In the genomic region with DNA sequence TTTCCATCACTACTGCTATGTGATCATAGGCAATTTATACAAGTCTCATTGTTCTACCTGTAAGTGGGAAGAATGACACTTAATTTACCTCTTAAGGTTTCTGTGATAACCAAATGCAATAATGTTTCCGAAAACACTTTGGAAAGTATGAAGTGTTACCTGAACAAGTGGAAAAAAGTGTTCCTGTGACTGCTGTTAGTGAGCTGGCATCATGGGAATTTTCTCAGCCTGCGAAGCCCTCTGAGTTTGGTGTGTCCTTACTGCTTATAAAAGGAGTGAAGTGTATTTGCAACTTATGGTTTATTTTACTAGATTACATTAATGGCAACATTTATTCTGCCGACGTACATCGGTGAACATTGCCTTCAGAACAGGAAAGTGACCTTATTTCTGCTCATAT, we compare ENCODE assay signal across 16 cellular contexts.
DNase-seq lines count a peak whose midpoint lies in the region; ATAC-seq and TF ChIP-seq lines count a peak whose summit lies in the region.
"Had no signal": no experiment of that assay in that cellular context is flagged by ENCODE, and none has a peak within 500 bp of the region (broad histone marks: within the 10 kb centered on the region; RNA-seq: fewer than 3 reads in every experiment).

No MANE protein-coding gene starts in this region.

- no peaks in the 10 kb centered on the region for H3K79me2 ChIP-seq in SK-N-SH (ENCODE audit: insufficient read depth)

- POLR2A ChIA-PET in CD8-positive, alpha-beta T cell (lab: Charles Lee), result interaction anchor here (1.3 kb wide), 1 partner anchor 13 kb away, joined by 4 read pairs; no protein-coding TSS in a partner anchor
- POLR2A ChIA-PET in SK-N-SH (lab: Yijun Ruan, JAX), result no interaction called here

- H3K9me3 Mint-ChIP-seq in stimulated activated naive CD8-positive, alpha-beta T cell treated with anti-CD3 and anti-CD28 coated beads, Interleukin-15, Interleukin-2, amounts not matched to agents 100 ng/mL and 50 ng/mL, for 24 hours, result peaks cover 20% of the 10 kb centered on the region
- peaks cover 17% of the 10 kb centered on the region for H3K9me3 Mint-ChIP-seq in CD8-positive, alpha-beta T cell

- no peaks in the 10 kb centered on the region for H4K20me1 ChIP-seq in SK-N-SH (ENCODE audit: insufficient read depth)

- H3K27ac Mint-ChIP-seq in stimulated activated naive CD8-positive, alpha-beta T cell treated with anti-CD3 and anti-CD28 coated beads, Interleukin-15, Interleukin-2, amounts not matched to agents 100 ng/mL and 50 ng/mL, for 24 hours, result peak overlapping the region; percentile 50
- peak overlapping the region; percentile 46 for H3K27ac Mint-ChIP-seq in CD8-positive, alpha-beta T cell

- no peak for TF ChIP-seq EP300 in SK-N-SH (IDR thresholded peaks at IDR 0.05; ENCODE audit: borderline replicate concordance in 1 of 2, low read depth in 1 of 2, low read length in 1 of 2)

- 58% methylated on average over 5 of the region's 5 CpGs for WGBS in SK-N-SH (ENCODE audit: low lambda C conversion rate)

- 0 out of 2 replicates have a peak, but pooled peaks cover 2% of the 10 kb centered on the region for H3K9me2 ChIP-seq in SK-N-SH

- CTCF ChIA-PET in CD8-positive, alpha-beta T cell (lab: Charles Lee), result no interaction called here
- CTCF ChIA-PET in SK-N-SH (lab: Yijun Ruan, JAX), result no interaction called here

- H3K4me1 ChIP-seq in CD8-positive, alpha-beta T cell (ENCODE audit: insufficient read depth, low read length), result no peaks in the 10 kb centered on the region
- H3K4me1 ChIP-seq in lower lobe of right lung, result no peaks in the 10 kb centered on the region
- H3K4me1 ChIP-seq in SK-N-SH (ENCODE audit: control insufficient read depth in 1 of 2, insufficient read depth in 2 of 2, low read depth in 1 of 2, low read length in 1 of 2), result no peaks in the 10 kb centered on the region; a peak in 1 of 4 replicates

- no peak overlapping the region for H3K4me2 ChIP-seq in SK-N-SH

- intact Hi-C loops in CD8-positive, alpha-beta T cell (cut with DNase I, micrococcal nuclease), result no loop called here
- intact Hi-C loops in lower lobe of right lung (cut with DNase I), result no loop called here

- no peak for TF ChIP-seq CTCF in CD8-positive, alpha-beta T cell (IDR thresholded peaks at IDR 0.05)
- no peak for TF ChIP-seq CTCF in lower lobe of right lung (IDR thresholded peaks at IDR 0.05)
- TF ChIP-seq CTCF in SK-N-SH (IDR thresholded peaks at IDR 0.05), result no peak

- no peak for TF ChIP-seq RAD21 in SK-N-SH (IDR thresholded peaks at IDR 0.05; ENCODE audit: low read length)

- peaks cover 35% of the 10 kb centered on the region for H3K4me1 Mint-ChIP-seq in stimulated activated naive CD8-positive, alpha-beta T cell treated with anti-CD3 and anti-CD28 coated beads, Interleukin-15, Interleukin-2, amounts not matched to agents 100 ng/mL and 50 ng/mL, for 24 hours (ENCODE audit: low read depth)
- peaks cover 26% of the 10 kb centered on the region for H3K4me1 Mint-ChIP-seq in CD8-positive, alpha-beta T cell (ENCODE audit: low read depth)

- no peak for DNase-seq in stimulated activated naive CD8-positive, alpha-beta T cell treated with anti-CD3 and anti-CD28 coated beads, Interleukin-15, Interleukin-2, amounts not matched to agents 100 U/mL and 50 U/mL, for 24 hours
- no peak for DNase-seq in CD8-positive, alpha-beta T cell
- DNase-seq in lower lobe of right lung, result no peak
- no peak for DNase-seq in globus pallidus (ENCODE audit: low spot score)
- DNase-seq in medulla oblongata (ENCODE audit: extremely low spot score), result no peak
- DNase-seq in SK-N-SH, result no peak
- DNase-seq: C1 segment of cervical spinal cord, Calu3, COR-L47, DMS53, DMS79 treated with DMSO at 0.1 percent for 48 hours, GF-D8, GOT3, H7, HCEC 1CT had no signal

- no peaks in the 10 kb centered on the region for H3F3A ChIP-seq in SK-N-SH (replicated peaks; ENCODE audit: insufficient read depth)

- H3K9ac ChIP-seq in SK-N-SH, result no peak overlapping the region

- no peak overlapping the region for H3K27ac ChIP-seq in CD8-positive, alpha-beta T cell (ENCODE audit: low read depth, low read length)
- H3K27ac ChIP-seq in lower lobe of right lung (peak overlapping the region; percentile 5), SK-N-SH (ENCODE audit: low read depth in 2 of 2, low read length in 1 of 2) (no peak overlapping the region)

- ATAC-seq in stimulated activated naive CD8-positive, alpha-beta T cell treated with anti-CD3 and anti-CD28 coated beads, Interleukin-15, Interleukin-2, amounts not matched to agents 100 U/mL and 50 U/mL, for 24 hours, result no peak
- ATAC-seq in CD8-positive, alpha-beta T cell, result no peak
- ATAC-seq in lower lobe of right lung, result peak; percentile 53 to 90

- H3K27me3 ChIP-seq in CD8-positive, alpha-beta T cell (ENCODE audit: insufficient read depth, low read length), result no peaks in the 10 kb centered on the region
- H3K27me3 ChIP-seq in lower lobe of right lung (ENCODE audit: low read depth), result no peaks in the 10 kb centered on the region
- no peaks in the 10 kb centered on the region for H3K27me3 ChIP-seq in SK-N-SH (ENCODE audit: insufficient read depth)

- peaks cover 43% of the 10 kb centered on the region for H3K36me3 Mint-ChIP-seq in stimulated activated naive CD8-positive, alpha-beta T cell treated with anti-CD3 and anti-CD28 coated beads, Interleukin-15, Interleukin-2, amounts not matched to agents 100 ng/mL and 50 ng/mL, for 24 hours (ENCODE audit: low read depth)
- H3K36me3 Mint-ChIP-seq in CD8-positive, alpha-beta T cell, result peaks cover 58% of the 10 kb centered on the region

- H3K4me3 ChIP-seq in CD8-positive, alpha-beta T cell (ENCODE audit: low read depth, low read length), result no peak overlapping the region
- H3K4me3 ChIP-seq in lower lobe of right lung (no peak overlapping the region), SK-N-SH (ENCODE audit: low read depth in 2 of 2, low read length in 1 of 2) (no peak overlapping the region)

- H3K27me3 Mint-ChIP-seq in stimulated activated naive CD8-positive, alpha-beta T cell treated with anti-CD3 and anti-CD28 coated beads, Interleukin-15, Interleukin-2, amounts not matched to agents 100 ng/mL and 50 ng/mL, for 24 hours, result no peaks in the 10 kb centered on the region
- H3K27me3 Mint-ChIP-seq in CD8-positive, alpha-beta T cell (ENCODE audit: low read depth), result no peaks in the 10 kb centered on the region

- no peaks in the 10 kb centered on the region for H3K9me3 ChIP-seq in CD8-positive, alpha-beta T cell (ENCODE audit: low read length)
- H3K9me3 ChIP-seq in lower lobe of right lung (peaks cover 4% of the 10 kb centered on the region), SK-N-SH (0 out of 2 replicates have a peak, but pooled peaks cover 4% of the 10 kb centered on the region)

- H2AFZ ChIP-seq in SK-N-SH (ENCODE audit: low read depth), result no peak overlapping the region

- H3K4me3 Mint-ChIP-seq in stimulated activated naive CD8-positive, alpha-beta T cell treated with anti-CD3 and anti-CD28 coated beads, Interleukin-15, Interleukin-2, amounts not matched to agents 100 ng/mL and 50 ng/mL, for 24 hours, result no peak overlapping the region
- no peak overlapping the region for H3K4me3 Mint-ChIP-seq in CD8-positive, alpha-beta T cell

- no peaks in the 10 kb centered on the region for H3K36me3 ChIP-seq in CD8-positive, alpha-beta T cell (ENCODE audit: insufficient read depth, low read length)
- H3K36me3 ChIP-seq in lower lobe of right lung, result no peaks in the 10 kb centered on the region
- H3K36me3 ChIP-seq in SK-N-SH (replicated peaks in 1 of 2; ENCODE audit: control insufficient read depth in 1 of 2, insufficient read depth in 2 of 2, low read length in 1 of 2), result no peaks in the 10 kb centered on the region

TF ChIP-seq in SK-N-SH, 30 proteins besides CTCF, POLR2A, EP300 and RAD21:
- no peak for TF ChIP-seq RFX5 (IDR thresholded peaks at IDR 0.05; ENCODE audit: low read length)
- TF ChIP-seq MXI1 (IDR thresholded peaks at IDR 0.05; ENCODE audit: low read depth, low read length), result no peak
- TF ChIP-seq TCF12 (IDR thresholded peaks at IDR 0.05), result no peak
TF ChIP-seq in SK-N-SH: peak in this region for 0.

Comparison
In these comparisons a context has a peak if more than half of its experiments do, and no peak if none do; other contexts are left out.
1. ATAC-seq: peak in lower lobe of right lung (2 of 2); none in stimulated activated naive CD8-positive, alpha-beta T cell treated with anti-CD3 and anti-CD28 coated beads, Interleukin-15, Interleukin-2, amounts not matched to agents 100 U/mL and 50 U/mL, for 24 hours (single experiment) and CD8-positive, alpha-beta T cell (single experiment).